In the genomic region with DNA sequence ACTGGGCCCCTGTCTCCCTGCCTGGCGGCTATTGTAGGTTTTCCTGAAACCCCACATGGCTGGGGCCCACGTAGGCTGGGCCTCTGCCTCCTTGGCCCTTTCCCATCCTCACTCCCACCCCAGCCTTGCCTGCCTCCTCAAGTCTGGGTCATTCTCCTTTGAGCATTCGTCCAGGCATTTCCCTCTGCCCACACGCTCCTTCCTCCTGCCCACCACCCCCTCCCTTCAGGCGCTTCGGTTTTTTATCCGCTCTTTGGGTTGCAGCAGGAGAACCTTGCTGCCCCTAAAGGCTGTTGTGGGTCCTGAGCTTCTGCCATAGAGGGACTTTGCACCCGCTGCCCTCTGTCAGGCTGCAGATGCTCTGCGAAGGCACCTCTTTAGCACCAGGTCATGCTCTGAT, we compare ENCODE assay signal across 18 cellular contexts. TPM values are rescaled to one million over a fixed set of nuclear protein-coding genes. Genes with fewer than 3 reads are reported as not detected.
DNase-seq lines count a peak whose midpoint lies in the region; FAIRE-seq and TF ChIP-seq lines count a peak whose summit lies in the region.
"Had no signal": no experiment of that assay in that cellular context is flagged by ENCODE, and none has a peak within 500 bp of the region (broad histone marks: within the 10 kb centered on the region; RNA-seq: fewer than 3 reads in every experiment).

No MANE protein-coding gene starts in this region.

- no peaks in the 10 kb centered on the region for H3K9me3 ChIP-seq in HEK293 (ENCODE audit: control insufficient read depth, insufficient read depth, low read depth, low read length)
- H3K9me3 ChIP-seq in endothelial cell of umbilical vein (replicated peaks; ENCODE audit: control insufficient read depth, insufficient read depth, low read length), result no peaks in the 10 kb centered on the region
- no peaks in the 10 kb centered on the region for H3K9me3 ChIP-seq in neuronal stem cell (replicated peaks in 1 of 2; ENCODE audit: control insufficient read depth in 2 of 2, insufficient read depth in 1 of 2, low read depth in 1 of 2, low read length in 2 of 2)
- no peaks in the 10 kb centered on the region for H3K9me3 ChIP-seq in uterus
- H3K9me3 ChIP-seq: BLaER1, Caco-2, HAP-1 had no signal

- H3K14ac ChIP-seq in neuronal stem cell (ENCODE audit: low read length), result no peak overlapping the region

- H3K9me3 Mint-ChIP-seq in activated T-cell treated with anti-CD3 and anti-CD28 coated beads, Interleukin-2, amount 50 U/mL, for 24 hours, result no peaks in the 10 kb centered on the region
- H3K9me3 Mint-ChIP-seq: CD8-positive, alpha-beta memory T cell; HFFc6 had no signal

- H3K4me1 Mint-ChIP-seq in activated T-cell treated with anti-CD3 and anti-CD28 coated beads, Interleukin-2, amount 50 U/mL, for 24 hours (ENCODE audit: low read depth), result no peaks in the 10 kb centered on the region
- H3K4me1 Mint-ChIP-seq: CD8-positive, alpha-beta memory T cell had no signal

- H3K36me3 Mint-ChIP-seq in activated T-cell treated with anti-CD3 and anti-CD28 coated beads, Interleukin-2, amount 50 U/mL, for 24 hours (ENCODE audit: low read depth), result no peaks in the 10 kb centered on the region
- H3K36me3 Mint-ChIP-seq: CD8-positive, alpha-beta memory T cell had no signal

- peak overlapping the region; percentile 38 for H2AK5ac ChIP-seq in neuronal stem cell (ENCODE audit: low read depth, low read length)

- CTCF ChIA-PET in HEK293 (lab: Yijun Ruan, JAX), result interaction anchor here (0.7 to 2.7 kb wide), 4 partner anchors 10 to 302 kb away, joined by 3 to 10 read pairs (median 4); a partner anchor contains a TSS
- CTCF ChIA-PET in endothelial cell of umbilical vein (lab: Charles Lee), result interaction anchor here (1.0 to 1.3 kb wide), 2 partner anchors 8 to 10 kb away, joined by 4 to 6 read pairs; no protein-coding TSS in a partner anchor

- H3K27ac Mint-ChIP-seq in activated T-cell treated with anti-CD3 and anti-CD28 coated beads, Interleukin-2, amount 50 U/mL, for 24 hours, result no peak overlapping the region
- H3K27ac Mint-ChIP-seq: CD8-positive, alpha-beta memory T cell had no signal

- no peak overlapping the region for H3K27ac ChIP-seq in HEK293 (ENCODE audit: extremely low read depth, low read depth, low read length)
- H3K27ac ChIP-seq in endothelial cell of umbilical vein (ENCODE audit: insufficient read depth, low read depth, low read length), result no peak overlapping the region
- no peak overlapping the region for H3K27ac ChIP-seq in neuronal stem cell (replicated peaks; ENCODE audit: low read length)
- no peak overlapping the region for H3K27ac ChIP-seq in uterus
- H3K27ac ChIP-seq: BLaER1 had no signal

- no peak overlapping the region for H3K4me3 ChIP-seq in HEK293 (ENCODE audit: low read depth, low read length)
- no peak overlapping the region for H3K4me3 ChIP-seq in endothelial cell of umbilical vein (replicated peaks in 1 of 3; ENCODE audit: insufficient read depth in 1 of 3, low read depth in 1 of 3, low read length in 3 of 3)
- H3K4me3 ChIP-seq in neuronal stem cell (ENCODE audit: low read length in 2 of 2), result no peak overlapping the region
- H3K4me3 ChIP-seq in uterus, result no peak overlapping the region
- H3K4me3 ChIP-seq: BLaER1, HAP-1 had no signal

- H2AFZ ChIP-seq in endothelial cell of umbilical vein (ENCODE audit: low read depth, low read length), result no peak overlapping the region
- H2AFZ ChIP-seq in neuronal stem cell (ENCODE audit: low read length), result no peak overlapping the region

- DNase-seq in astrocyte of the hippocampus (ENCODE audit: low read depth, low spot score) (peak; percentile 41), endothelial cell of umbilical vein (ENCODE audit: low read depth, low spot score) (peak; percentile 19), neuronal stem cell (ENCODE audit: low spot score) (no peak), germinal center (ENCODE audit: low spot score) (no peak), uterus (no peak), SIG-M5 (lab: John Stamatoyannopoulos, UW) (no peak)
- DNase-seq in activated T-cell treated with anti-CD3 and anti-CD28 coated beads, Interleukin-2, amount 50 U/mL, for 24 hours, result no peak
- DNase-seq: Caco-2; CD8-positive, alpha-beta memory T cell; DND-41; GDM1; HFFc6 had no signal

- no TSS peak for BruUV-seq in endothelial cell of umbilical vein (replicated peaks; lab: Mats Ljungman, UMichigan)

- H3K79me2 ChIP-seq in endothelial cell of umbilical vein (ENCODE audit: control insufficient read depth, insufficient read depth, low read length), result peaks cover 94% of the 10 kb centered on the region

- H3K4me3 Mint-ChIP-seq in activated T-cell treated with anti-CD3 and anti-CD28 coated beads, Interleukin-2, amount 50 U/mL, for 24 hours, result no peak overlapping the region
- H3K4me3 Mint-ChIP-seq: CD8-positive, alpha-beta memory T cell; HFFc6 had no signal

- TF ChIP-seq CTCF in HEK293 (tag by site-specific recombination; IDR thresholded peaks at IDR 0.05), result no peak
- no peak for TF ChIP-seq CTCF in endothelial cell of umbilical vein (IDR thresholded peaks at IDR 0.05; ENCODE audit: extremely low read depth in 1 of 2, insufficient read depth in 1 of 2, low read depth in 1 of 2, low read length in 2 of 2)
- no peak for TF ChIP-seq CTCF in uterus (IDR thresholded peaks at IDR 0.05)

- no peak for TF ChIP-seq POLR2A in endothelial cell of umbilical vein (IDR thresholded peaks at IDR 0.05; ENCODE audit: low read depth, low read length)
- TF ChIP-seq POLR2A in uterus (IDR thresholded peaks at IDR 0.05), result no peak

- H4K20me1 ChIP-seq in endothelial cell of umbilical vein (replicated peaks; ENCODE audit: control insufficient read depth, extremely low read depth, insufficient read depth, low read length), result no peaks in the 10 kb centered on the region
- H4K20me1 ChIP-seq: BLaER1 had no signal

- no peak for FAIRE-seq in endothelial cell of umbilical vein (lab: Jason Lieb, UNC)
- FAIRE-seq: GM19239, HepG2, HTR-8/SVneo had no signal

- H3K36me3 ChIP-seq in HEK293 (ENCODE audit: control insufficient read depth in 2 of 2, insufficient read depth in 1 of 2, low read length in 2 of 2), result no peaks in the 10 kb centered on the region
- H3K36me3 ChIP-seq in endothelial cell of umbilical vein (ENCODE audit: control insufficient read depth in 2 of 2, extremely low read depth in 1 of 2, insufficient read depth in 2 of 2, low read length in 2 of 2), result no peaks in the 10 kb centered on the region
- H3K36me3 ChIP-seq in neuronal stem cell (replicated peaks in 1 of 2; ENCODE audit: control insufficient read depth in 2 of 2, insufficient read depth in 2 of 2, low read length in 2 of 2), result no peaks in the 10 kb centered on the region
- no peaks in the 10 kb centered on the region for H3K36me3 ChIP-seq in uterus
- H3K36me3 ChIP-seq: BLaER1, HAP-1 had no signal

- intact Hi-C loops in endothelial cell of umbilical vein (cut with micrococcal nuclease), result no loop called here
- intact Hi-C loops in uterus (cut with DNase I; ENCODE audit: low total_unique reads), result no loop called here

- no peaks in the 10 kb centered on the region for H3K79me1 ChIP-seq in neuronal stem cell (ENCODE audit: low read depth, low read length)

- H3K9ac ChIP-seq in endothelial cell of umbilical vein (replicated peaks; ENCODE audit: extremely low read depth, insufficient read depth, low read length), result no peak overlapping the region
- peak overlapping the region; percentile 38 for H3K9ac ChIP-seq in neuronal stem cell (ENCODE audit: low read depth, low read length, poor library complexity)
- H3K9ac ChIP-seq: BLaER1 had no signal

- H4K8ac ChIP-seq in neuronal stem cell (ENCODE audit: low read depth, low read length), result no peak overlapping the region

- H3K18ac ChIP-seq in neuronal stem cell (ENCODE audit: low read length), result peak overlapping the region; percentile 85

- POLR2A ChIA-PET in HEK293 (lab: Yijun Ruan, JAX), result no interaction called here
- POLR2A ChIA-PET in endothelial cell of umbilical vein (lab: Charles Lee), result no interaction called here

- no peak overlapping the region for H2BK120ac ChIP-seq in neuronal stem cell (ENCODE audit: low read depth, low read length)

- H3K27me3 ChIP-seq in endothelial cell of umbilical vein (ENCODE audit: control insufficient read depth in 2 of 2, insufficient read depth in 2 of 2, low read length in 2 of 2), result no peaks in the 10 kb centered on the region
- no peaks in the 10 kb centered on the region for H3K27me3 ChIP-seq in neuronal stem cell (ENCODE audit: control insufficient read depth in 3 of 3, insufficient read depth in 3 of 3, low read depth in 1 of 3, low read length in 3 of 3)
- H3K27me3 ChIP-seq in uterus, result no peaks in the 10 kb centered on the region
- H3K27me3 ChIP-seq: BLaER1 had no signal

- no peak overlapping the region for H3K4me2 ChIP-seq in endothelial cell of umbilical vein (ENCODE audit: insufficient read depth, low read length)
- H3K4me2 ChIP-seq in neuronal stem cell (ENCODE audit: insufficient read depth, low read length, poor library complexity, severe bottlenecking), result no peak overlapping the region
- H3K4me2 ChIP-seq: BLaER1 had no signal

- no peak overlapping the region for H2BK12ac ChIP-seq in neuronal stem cell (ENCODE audit: low read length)

- no peaks in the 10 kb centered on the region for H3K27me3 Mint-ChIP-seq in activated T-cell treated with anti-CD3 and anti-CD28 coated beads, Interleukin-2, amount 50 U/mL, for 24 hours

- dilution Hi-C loops in endothelial cell of umbilical vein (cut with MboI; ENCODE audit: extremely low pct_ligation_motif_present, low sequenced_read_pairs), result no loop called here

- H3K4me1 ChIP-seq in HEK293 (ENCODE audit: control insufficient read depth, insufficient read depth, low read length) (no peaks in the 10 kb centered on the region), endothelial cell of umbilical vein (ENCODE audit: control insufficient read depth, extremely low read depth, insufficient read depth, low read length) (peaks cover 32% of the 10 kb centered on the region), neuronal stem cell (ENCODE audit: control insufficient read depth in 2 of 2, insufficient read depth in 1 of 2, low read depth in 1 of 2, low read length in 2 of 2) (peaks cover 12 to 20% of the 10 kb centered on the region in 2 donors), uterus (no peaks in the 10 kb centered on the region)
- H3K4me1 ChIP-seq: Caco-2, HAP-1 had no signal

- peak overlapping the region; percentile 3 for H2BK15ac ChIP-seq in neuronal stem cell (ENCODE audit: low read length)

- no CpG with 5 or more reads among the region's 9 CpGs for WGBS in neuronal stem cell (ENCODE audit: extremely low coverage in 2 of 2, insufficient read length in 2 of 2, insufficient replicate concordance in 1 of 2), 2 donors

- no peak overlapping the region for H3K4ac ChIP-seq in neuronal stem cell (ENCODE audit: low read length)

- H3K23ac ChIP-seq in neuronal stem cell (ENCODE audit: low read depth, low read length, poor library complexity), result no peak overlapping the region

- H3K9me1 ChIP-seq in endothelial cell of umbilical vein (replicated peaks; ENCODE audit: control insufficient read depth, extremely low read depth, insufficient read depth, low read length), result no peaks in the 10 kb centered on the region

- H4K91ac ChIP-seq in neuronal stem cell (ENCODE audit: low read depth, low read length, poor library complexity), result no peak overlapping the region

- H2BK5ac ChIP-seq in neuronal stem cell (ENCODE audit: low read length), result peak overlapping the region; percentile 27

RNA-seq across cellular contexts. Expression of a gene that starts 9.3 kb away (rescaled TPM):
- total RNA-seq in endothelial cell of umbilical vein, result 26.7 and 47.5 TPM in 2 replicates
- polyA plus RNA-seq in endothelial cell of umbilical vein, result 14.5 and 21.4 TPM in 2 replicates
- 33.6 and 39.5 TPM in 2 replicates for polyA plus RNA-seq in endothelial cell of umbilical vein (2011; cell fraction: cytosol; rRNA removed)
- 87.2 and 116 TPM in 2 replicates for polyA plus RNA-seq in endothelial cell of umbilical vein (2011; cell fraction: nucleus; rRNA removed)
- polyA plus RNA-seq in endothelial cell of umbilical vein (2012), result 13.5 and 39.8 TPM in 2 replicates
- 15.4 and 23.6 TPM in 2 replicates for polyA minus RNA-seq in endothelial cell of umbilical vein
- polyA minus RNA-seq in endothelial cell of umbilical vein (2011; cell fraction: cytosol; rRNA and poly(A)+ RNA removed), result not detected
- polyA minus RNA-seq in endothelial cell of umbilical vein (2011; cell fraction: nucleus; rRNA and poly(A)+ RNA removed), result 29.4 and 33.3 TPM in 2 replicates
- 4.7 TPM for polyA plus RNA-seq in neuronal stem cell (2013, experiment 1 of 2)
- polyA plus RNA-seq in neuronal stem cell (2013, experiment 2 of 2), result 5.0 TPM
- 10 to 100 TPM in 1 of 4 donors, 1 to 10 TPM in 2, not detected in 1; 2.1 to 13.9 (median 3.6) TPM for total RNA-seq in uterus
- total RNA-seq: Caco-2; CD8-positive, alpha-beta memory T cell; HepG2 had no signal
- polyA plus RNA-seq: CD8-positive, alpha-beta memory T cell had no signal

Comparison
In these comparisons a context has a peak if more than half of its experiments do, and no peak if none do; other contexts are left out.
1. DNase-seq: peak in astrocyte of the hippocampus (single experiment) and endothelial cell of umbilical vein (single experiment); none in neuronal stem cell (single experiment), germinal center (single experiment), uterus (0 of 2), SIG-M5 (single experiment) and activated T-cell treated with anti-CD3 and anti-CD28 coated beads, Interleukin-2, amount 50 U/mL, for 24 hours (single experiment).